Comparison of ENCODE assay signal across 20 cellular contexts in the genomic region with DNA sequence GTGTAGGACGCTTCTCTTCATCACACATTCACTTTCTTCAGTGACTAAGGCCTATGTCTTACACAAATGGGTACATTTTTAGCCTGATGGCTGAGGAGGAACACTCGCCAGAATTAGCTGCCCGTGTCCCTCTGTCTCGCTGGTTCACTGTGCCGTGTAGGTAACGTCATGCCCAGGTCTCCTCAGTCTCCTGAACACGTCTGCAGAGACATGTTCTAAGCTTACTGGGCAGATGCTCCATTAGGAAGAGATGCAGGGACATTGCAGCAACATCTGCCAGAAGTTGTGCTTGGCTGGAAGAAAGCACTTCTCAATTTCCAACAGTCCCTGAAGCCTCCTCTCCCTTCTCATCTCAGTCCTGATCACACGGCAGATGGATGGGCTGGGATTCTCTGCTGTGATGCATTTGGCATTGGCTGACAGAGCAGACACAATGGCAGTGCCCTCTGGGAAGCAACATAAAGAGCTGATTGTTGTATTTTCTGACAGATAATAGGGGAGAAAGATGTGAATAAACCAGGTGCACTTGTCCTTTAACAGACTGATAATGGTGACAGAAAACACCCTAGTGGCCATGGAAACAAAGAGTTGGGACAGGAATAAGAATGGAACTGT. TPM values are rescaled to one million over a fixed set of nuclear protein-coding genes. Genes with fewer than 3 reads are reported as not detected.
"Had no signal": no experiment of that assay in that cellular context is flagged by ENCODE, and none has a peak within 500 bp of the region (broad histone marks: within the 10 kb centered on the region; RNA-seq: fewer than 3 reads in every experiment).

No MANE protein-coding gene starts in this region.

- H3K4me3 ChIP-seq: body of pancreas, lung, mucosa of descending colon, suprapubic skin, upper lobe of left lung had no signal

- H3K4me1 ChIP-seq: body of pancreas, upper lobe of left lung had no signal

- H3K36me3 ChIP-seq: suprapubic skin, upper lobe of left lung had no signal

- H3K27ac ChIP-seq: body of pancreas, suprapubic skin, upper lobe of left lung had no signal

- DNase-seq: activated CD4-positive, alpha-beta T cell treated with anti-CD3 and anti-CD28 coated beads, Interleukin-2, amount 10 ng/mL, durations not matched to agents 7 days and 5 days; activated CD4-positive, CD25-positive, alpha-beta regulatory T cell; activated CD8-positive, alpha-beta memory T cell treated with anti-CD3 and anti-CD28 coated beads for 24 hours; activated naive CD4-positive, alpha-beta T cell treated with anti-CD3 and anti-CD28 coated beads, Interleukin-2, amount 10 ng/mL, durations not matched to agents 7 days and 5 days; body of pancreas; central memory CD4-positive, alpha-beta T cell; immature natural killer cell; left colon; mucosa of descending colon; natural killer cell; stimulated activated CD4-positive, alpha-beta T cell treated with anti-CD3 and anti-CD28 coated beads, Interleukin-12 subunit alpha, Interleukin-12 subunit beta, amount 100 ng/mL, for 4 hours; stimulated activated naive CD4-positive, alpha-beta T cell treated with Interleukin-2 at 50 U/mL for 16 hours; T-helper 17 cell; upper lobe of left lung had no signal

- H3K27me3 ChIP-seq: body of pancreas, suprapubic skin, upper lobe of left lung had no signal

- H3K9me3 ChIP-seq: body of pancreas, mucosa of descending colon, suprapubic skin, upper lobe of left lung had no signal

- ATAC-seq: activated T-helper 17 cell treated with anti-CD3 and anti-CD28 coated beads, Interleukin-2, amount 50 U/mL, for 72 hours; body of pancreas; left colon; mucosa of descending colon; natural killer cell; T-helper 17 cell had no signal

RNA-seq across cellular contexts. Expression of a gene that starts 29.2 kb away (rescaled TPM):
- total RNA-seq: activated CD4-positive, alpha-beta T cell treated with anti-CD3 and anti-CD28 coated beads, Interleukin-2, amount 10 ng/mL, durations not matched to agents 7 days and 5 days; activated T-helper 17 cell treated with anti-CD3 and anti-CD28 coated beads, Interleukin-2, amount 50 U/mL, for 72 hours; body of pancreas; left colon; lung; mucosa of descending colon; natural killer cell; omental fat pad; suprapubic skin; T-helper 17 cell; upper lobe of left lung had no signal
- polyA plus RNA-seq: adipose tissue, esophagus, immature natural killer cell had no signal
